8 cellular contexts compared by ENCODE assay signal in the genomic region with DNA sequence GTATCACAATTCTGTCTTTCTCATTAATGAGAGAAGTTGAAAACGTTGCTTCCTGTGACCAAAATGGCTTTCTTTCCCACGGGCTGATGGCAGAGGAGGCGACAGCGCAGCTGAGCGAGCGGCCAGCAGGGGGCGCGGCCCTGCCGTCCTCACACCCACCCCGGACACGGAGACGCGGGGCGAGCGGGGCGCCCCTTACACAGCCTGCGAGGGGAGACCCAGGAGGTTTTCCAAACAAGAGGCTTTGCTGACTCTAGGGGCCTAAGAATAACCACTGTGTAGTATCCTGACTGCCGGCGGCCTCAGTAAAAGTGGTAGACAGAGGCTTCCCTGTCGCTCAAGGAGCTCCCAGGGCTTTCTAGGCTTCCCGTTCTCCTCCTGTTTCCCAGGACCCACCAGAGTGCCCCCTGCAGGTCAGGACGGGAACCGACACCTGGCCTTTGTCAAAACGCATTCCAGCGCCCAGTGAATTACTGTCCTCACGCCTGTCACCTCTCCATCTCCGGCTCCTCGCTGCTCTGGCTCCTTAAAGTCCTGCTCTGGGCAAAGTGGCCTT. TPM values are rescaled to one million over a fixed set of nuclear protein-coding genes. Genes with fewer than 3 reads are reported as not detected.
DNase-seq lines count a peak whose midpoint lies in the region; ATAC-seq and TF ChIP-seq lines count a peak whose summit lies in the region.

No MANE protein-coding gene starts in this region.

- H3K36me3 ChIP-seq in DOHH2 (ENCODE audit: control insufficient read depth, low read length) (no peaks in the 10 kb centered on the region), KMS-11 (ENCODE audit: insufficient read depth) (no peaks in the 10 kb centered on the region), neural cell (ENCODE audit: insufficient read depth, low read length) (no peaks in the 10 kb centered on the region)

- H3K9me3 Mint-ChIP-seq in stimulated activated naive CD8-positive, alpha-beta T cell treated with anti-CD3 and anti-CD28 coated beads, Interleukin-15, amount 100 ng/mL, for 72 hours = peaks cover 5 to 16% of the 10 kb centered on the region in 2 donors

- H3K4me3 ChIP-seq in DOHH2 (ENCODE audit: low read length) (peak overlapping the region; percentile 76), KMS-11 (IDR thresholded peaks at IDR 0.05; ENCODE audit: insufficient read depth, low read depth, low read length) (no peak overlapping the region), foreskin fibroblast (ENCODE audit: low read depth in 1 of 2, low read length in 2 of 2) (peak overlapping the region; percentile 61 to 70), neural cell (ENCODE audit: low read length) (peak overlapping the region; percentile 66)

- H3K9me2 ChIP-seq in DOHH2 (replicated peaks; ENCODE audit: control insufficient read depth, low read length) (no peaks in the 10 kb centered on the region), neural cell (ENCODE audit: insufficient read depth, low read length) (no peaks in the 10 kb centered on the region)

- H3K27ac Mint-ChIP-seq in stimulated activated naive CD8-positive, alpha-beta T cell treated with anti-CD3 and anti-CD28 coated beads, Interleukin-15, amount 100 ng/mL, for 72 hours = peak overlapping the region; percentile 34 to 67

- H2AFZ ChIP-seq in KMS-11 (ENCODE audit: low read depth) = peak overlapping the region; percentile 98
- H2AFZ ChIP-seq in neural cell (ENCODE audit: low read depth, low read length) = no peak overlapping the region

- H3K79me2 ChIP-seq in DOHH2 (ENCODE audit: control insufficient read depth, low read length) (no peaks in the 10 kb centered on the region), KMS-11 (ENCODE audit: insufficient read depth, low read depth) (no peaks in the 10 kb centered on the region), neural cell (replicated peaks; ENCODE audit: insufficient read depth, low read length) (no peaks in the 10 kb centered on the region)

- peaks cover 16% of the 10 kb centered on the region for H3K4me1 Mint-ChIP-seq in stimulated activated naive CD8-positive, alpha-beta T cell treated with anti-CD3 and anti-CD28 coated beads, Interleukin-15, amount 100 ng/mL, for 72 hours

- H3K27ac ChIP-seq in DOHH2 (ENCODE audit: low read depth, low read length) (no peak overlapping the region), KMS-11 (no peak overlapping the region), RWPE1 (peak overlapping the region; percentile 54), neural cell (ENCODE audit: low read length) (peak overlapping the region; percentile 22)

- POLR2A ChIA-PET in RWPE1 (lab: Yijun Ruan, JAX; ENCODE audit: low non-redundant PET) = no interaction called here

- peak overlapping the region; percentile 78 for H3K4me2 ChIP-seq in DOHH2 (ENCODE audit: low read length)
- H3K4me2 ChIP-seq in KMS-11 = peak overlapping the region; percentile 66
- H3K4me2 ChIP-seq in neural cell (ENCODE audit: low read length) = no peak overlapping the region

- H3K9ac ChIP-seq in KMS-11 (peak overlapping the region; percentile 38; the same call in 1 of the 2 replicates), neural cell (ENCODE audit: low read length) (peak overlapping the region; percentile 61)

- H3K27me3 ChIP-seq in DOHH2 (ENCODE audit: control insufficient read depth, low read length) = peaks cover 12% of the 10 kb centered on the region
- no peaks in the 10 kb centered on the region for H3K27me3 ChIP-seq in KMS-11 (ENCODE audit: insufficient read depth, low read depth)
- H3K27me3 ChIP-seq in neural cell (ENCODE audit: insufficient read depth, low read depth, low read length) = no peaks in the 10 kb centered on the region

- CTCF ChIA-PET in RWPE1 (lab: Yijun Ruan, JAX) = interaction anchor here (0.5 to 3.0 kb wide), 65 partner anchors 9 to 962 kb away, joined by 3 to 63 read pairs (median 4); a partner anchor contains a TSS

- peak overlapping the region; percentile 79 to 86 for H3K4me3 Mint-ChIP-seq in stimulated activated naive CD8-positive, alpha-beta T cell treated with anti-CD3 and anti-CD28 coated beads, Interleukin-15, amount 100 ng/mL, for 72 hours

- H3F3A ChIP-seq in DOHH2 (ENCODE audit: control insufficient read depth, insufficient read depth) (no peaks in the 10 kb centered on the region), neural cell (ENCODE audit: insufficient read depth, low read length, poor library complexity, severe bottlenecking) (no peaks in the 10 kb centered on the region)

- H4K20me1 ChIP-seq in DOHH2 (ENCODE audit: control insufficient read depth, insufficient read depth, low read depth, low read length) (no peaks in the 10 kb centered on the region), KMS-11 (ENCODE audit: insufficient read depth) (no peaks in the 10 kb centered on the region), neural cell (ENCODE audit: insufficient read depth) (no peaks in the 10 kb centered on the region)

- ATAC-seq in GM21786 (IDR thresholded peaks at IDR 0.05; ENCODE audit: unreplicated experiment) = peak; percentile 97
- peak; percentile 99 for ATAC-seq in stimulated activated naive CD8-positive, alpha-beta T cell treated with anti-CD3 and anti-CD28 coated beads, Interleukin-15, amount 100 ng/mL, for 72 hours

- peak; percentile 100 for TF ChIP-seq CTCF in DOHH2 (IDR thresholded peaks at IDR 0.05; ENCODE audit: low read depth, low read length, poor library complexity, severe bottlenecking)
- peak; percentile 97 for TF ChIP-seq CTCF in KMS-11 (conservative IDR thresholded peaks at IDR 0.05; ENCODE audit: low read depth, low read length)
- peak; percentile 100 for TF ChIP-seq CTCF in RWPE1 (conservative IDR thresholded peaks at IDR 0.05; ENCODE audit: low read depth)
- TF ChIP-seq CTCF in foreskin fibroblast (IDR thresholded peaks at IDR 0.05; ENCODE audit: low read depth, low read length) = peak; percentile 87
- TF ChIP-seq CTCF in neural cell (IDR thresholded peaks at IDR 0.05; ENCODE audit: poor library complexity, severe bottlenecking) = peak; percentile 99

- peaks cover 18% of the 10 kb centered on the region for H3K27me3 Mint-ChIP-seq in stimulated activated naive CD8-positive, alpha-beta T cell treated with anti-CD3 and anti-CD28 coated beads, Interleukin-15, amount 100 ng/mL, for 72 hours

- TF ChIP-seq EP300 in neural cell (conservative IDR thresholded peaks at IDR 0.05; ENCODE audit: poor library complexity, severe bottlenecking) = peak; percentile 13

- TF ChIP-seq RAD21 in neural cell (conservative IDR thresholded peaks at IDR 0.05) = peak; percentile 81

- DNase-seq in RWPE1 (ENCODE audit: low spot score) = peak; percentile 72
- DNase-seq in activated effector memory CD4-positive, alpha-beta T cell treated with Interleukin-2 at 50 U/mL for 16 hours = peak; percentile 78
- peak; percentile 67 to 90 for DNase-seq in foreskin fibroblast
- DNase-seq in stimulated activated naive CD8-positive, alpha-beta T cell treated with anti-CD3 and anti-CD28 coated beads, Interleukin-15, amount 100 ng/mL, for 72 hours = peak; percentile 91 to 92

- H3K9me3 ChIP-seq in DOHH2 (ENCODE audit: control insufficient read depth, insufficient read depth, low read length) = peaks cover 4% of the 10 kb centered on the region
- H3K9me3 ChIP-seq in neural cell (ENCODE audit: low read length) = no peaks in the 10 kb centered on the region

- H3K4me1 ChIP-seq in DOHH2 (ENCODE audit: control insufficient read depth, low read length) (peaks cover 6% of the 10 kb centered on the region), KMS-11 (ENCODE audit: low read depth, poor library complexity, severe bottlenecking) (peaks cover 8% of the 10 kb centered on the region)

TF ChIP-seq in neural cell, 6 proteins besides CTCF, POLR2A, EP300 and RAD21:
- TF ChIP-seq SMC3 (conservative IDR thresholded peaks at IDR 0.05; ENCODE audit: poor library complexity) (peak; percentile 97), MXI1 (conservative IDR thresholded peaks at IDR 0.05; ENCODE audit: poor library complexity, severe bottlenecking) (no peak), TAF1 (IDR thresholded peaks at IDR 0.05; ENCODE audit: low read depth) (no peak)
- TF ChIP-seq, protein P1, sequence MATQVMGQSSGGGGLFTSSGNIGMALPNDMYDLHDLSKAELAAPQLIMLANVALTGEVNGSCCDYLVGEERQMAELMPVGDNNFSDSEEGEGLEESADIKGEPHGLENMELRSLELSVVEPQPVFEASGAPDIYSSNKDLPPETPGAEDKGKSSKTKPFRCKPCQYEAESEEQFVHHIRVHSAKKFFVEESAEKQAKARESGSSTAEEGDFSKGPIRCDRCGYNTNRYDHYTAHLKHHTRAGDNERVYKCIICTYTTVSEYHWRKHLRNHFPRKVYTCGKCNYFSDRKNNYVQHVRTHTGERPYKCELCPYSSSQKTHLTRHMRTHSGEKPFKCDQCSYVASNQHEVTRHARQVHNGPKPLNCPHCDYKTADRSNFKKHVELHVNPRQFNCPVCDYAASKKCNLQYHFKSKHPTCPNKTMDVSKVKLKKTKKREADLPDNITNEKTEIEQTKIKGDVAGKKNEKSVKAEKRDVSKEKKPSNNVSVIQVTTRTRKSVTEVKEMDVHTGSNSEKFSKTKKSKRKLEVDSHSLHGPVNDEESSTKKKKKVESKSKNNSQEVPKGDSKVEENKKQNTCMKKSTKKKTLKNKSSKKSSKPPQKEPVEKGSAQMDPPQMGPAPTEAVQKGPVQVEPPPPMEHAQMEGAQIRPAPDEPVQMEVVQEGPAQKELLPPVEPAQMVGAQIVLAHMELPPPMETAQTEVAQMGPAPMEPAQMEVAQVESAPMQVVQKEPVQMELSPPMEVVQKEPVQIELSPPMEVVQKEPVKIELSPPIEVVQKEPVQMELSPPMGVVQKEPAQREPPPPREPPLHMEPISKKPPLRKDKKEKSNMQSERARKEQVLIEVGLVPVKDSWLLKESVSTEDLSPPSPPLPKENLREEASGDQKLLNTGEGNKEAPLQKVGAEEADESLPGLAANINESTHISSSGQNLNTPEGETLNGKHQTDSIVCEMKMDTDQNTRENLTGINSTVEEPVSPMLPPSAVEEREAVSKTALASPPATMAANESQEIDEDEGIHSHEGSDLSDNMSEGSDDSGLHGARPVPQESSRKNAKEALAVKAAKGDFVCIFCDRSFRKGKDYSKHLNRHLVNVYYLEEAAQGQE (IDR thresholded peaks at IDR 0.05; ENCODE audit: borderline replicate concordance) = peak; percentile 39

RNA-seq across cellular contexts. Expression of a gene that starts 27.3 kb away (rescaled TPM):
- polyA plus RNA-seq in neural cell = not detected in 2 replicates
- not detected in 2 replicates for polyA minus RNA-seq in neural cell

RNA-seq across cellular contexts. Expression of a gene that starts 56.9 kb away (rescaled TPM):
- polyA plus RNA-seq in neural cell = 0.83 and 1.4 TPM in 2 replicates
- polyA minus RNA-seq in neural cell = 6.6 and 7.4 TPM in 2 replicates

Comparison
In these comparisons a context has a peak if more than half of its experiments do, and no peak if none do; other contexts are left out.
1. H3K27ac ChIP-seq: peak in RWPE1 (single experiment) and neural cell (single experiment); none in DOHH2 (single experiment) and KMS-11 (single experiment).
2. Peak in every context shown above with its lines, with median percentiles within 50 percentile points of each other: CTCF ChIP-seq and DNase-seq.